In the genomic region with DNA sequence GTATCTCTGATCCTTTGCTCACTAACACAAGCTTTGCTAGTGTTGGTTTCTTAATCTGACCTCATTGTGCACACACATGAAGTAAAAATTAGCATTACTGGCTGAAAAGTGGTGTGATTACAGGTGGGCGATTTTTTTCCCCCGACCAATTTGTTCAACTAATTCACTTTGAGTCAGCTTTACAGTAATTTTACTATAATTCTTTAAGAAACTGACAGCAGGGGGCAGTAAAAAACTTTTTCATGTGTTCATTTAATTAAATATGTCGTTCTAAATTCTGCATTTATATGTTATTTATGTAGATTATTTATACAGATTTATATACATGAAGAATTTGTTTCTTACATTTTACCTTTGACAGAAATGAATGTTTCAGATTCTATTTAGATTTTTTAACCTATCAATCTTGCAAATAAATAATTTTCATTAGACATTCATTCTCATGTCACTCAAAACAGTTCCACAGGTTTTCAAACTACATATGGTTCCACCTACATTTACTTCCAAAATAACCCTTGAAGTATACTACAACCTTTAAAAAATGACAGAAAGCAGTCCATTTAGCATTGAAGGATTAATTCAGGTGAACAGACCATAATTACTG, we compare ENCODE assay signal across 8 cellular contexts. TPM values are rescaled to one million over a fixed set of nuclear protein-coding genes. Genes with fewer than 3 reads are reported as not detected.
DNase-seq lines count a peak whose midpoint lies in the region; ATAC-seq and TF ChIP-seq lines count a peak whose summit lies in the region.

No MANE protein-coding gene starts in this region.

- no peak overlapping the region for H3K27ac Mint-ChIP-seq in activated naive CD4-positive, alpha-beta T cell treated with anti-CD3 and anti-CD28 coated beads, Interleukin-2, amount 50 U/mL, for 24 hours
- no peak overlapping the region for H3K27ac Mint-ChIP-seq in activated naive CD4-positive, alpha-beta T cell treated with anti-CD3 and anti-CD28 coated beads for 36 hours
- H3K27ac Mint-ChIP-seq in type B pancreatic cell: no peak overlapping the region

- no peak overlapping the region for H3K27ac ChIP-seq in PC-9

- peaks cover 40% of the 10 kb centered on the region for H3K4me1 Mint-ChIP-seq in activated naive CD4-positive, alpha-beta T cell treated with anti-CD3 and anti-CD28 coated beads, Interleukin-2, amount 50 U/mL, for 24 hours
- H3K4me1 Mint-ChIP-seq in activated naive CD4-positive, alpha-beta T cell treated with anti-CD3 and anti-CD28 coated beads for 36 hours (ENCODE audit: low read depth): peaks cover 32% of the 10 kb centered on the region
- peaks cover 4% of the 10 kb centered on the region for H3K4me1 Mint-ChIP-seq in type B pancreatic cell (ENCODE audit: unreplicated experiment)

- CTCF ChIA-PET in activated naive CD4-positive, alpha-beta T cell treated with anti-CD3 and anti-CD28 coated beads for 36 hours (lab: Charles Lee): interaction anchor here (0.6 to 1.9 kb wide), 14 partner anchors 12 to 409 kb away, joined by 3 to 8 read pairs (median 4); no protein-coding TSS in a partner anchor
- CTCF ChIA-PET in PC-9 (lab: Charles Lee): interaction anchor here (0.7 to 1.0 kb wide), 2 partner anchors 27 to 80 kb away, joined by 3 to 4 read pairs; no protein-coding TSS in a partner anchor

- H3K9me3 ChIP-seq in PC-9 (ENCODE audit: insufficient read depth, low read depth): no peaks in the 10 kb centered on the region

- H3K36me3 ChIP-seq in PC-9 (ENCODE audit: low read depth): no peaks in the 10 kb centered on the region

- H3K79me2 ChIP-seq in PC-9 (ENCODE audit: low read depth): no peaks in the 10 kb centered on the region

- no peaks in the 10 kb centered on the region for H3K36me3 Mint-ChIP-seq in activated naive CD4-positive, alpha-beta T cell treated with anti-CD3 and anti-CD28 coated beads, Interleukin-2, amount 50 U/mL, for 24 hours
- no peaks in the 10 kb centered on the region for H3K36me3 Mint-ChIP-seq in activated naive CD4-positive, alpha-beta T cell treated with anti-CD3 and anti-CD28 coated beads for 36 hours (ENCODE audit: low read depth)
- no peaks in the 10 kb centered on the region for H3K36me3 Mint-ChIP-seq in type B pancreatic cell

- BruUV-seq in PC-9 (replicated peaks; lab: Mats Ljungman, UMichigan): no TSS peak

- no peak for DNase-seq in activated naive CD4-positive, alpha-beta T cell treated with anti-CD3 and anti-CD28 coated beads for 36 hours
- DNase-seq in PC-9 (peak in 1 of 2 experiments; percentile 43), fibroblast of the aortic adventitia (ENCODE audit: low read depth) (peak; percentile 70), type B pancreatic cell (ENCODE audit: extremely low spot score, unreplicated experiment) (no peak), ecto neural progenitor cell (ENCODE audit: low spot score) (no peak)

- H3K9me3 Mint-ChIP-seq in activated naive CD4-positive, alpha-beta T cell treated with anti-CD3 and anti-CD28 coated beads, Interleukin-2, amount 50 U/mL, for 24 hours: no peaks in the 10 kb centered on the region
- H3K9me3 Mint-ChIP-seq in activated naive CD4-positive, alpha-beta T cell treated with anti-CD3 and anti-CD28 coated beads for 36 hours: no peaks in the 10 kb centered on the region
- H3K9me3 Mint-ChIP-seq in type B pancreatic cell: peaks cover 11% of the 10 kb centered on the region

- intact Hi-C loops in activated naive CD4-positive, alpha-beta T cell treated with anti-CD3 and anti-CD28 coated beads for 36 hours (cut with micrococcal nuclease): loop anchor here (1.0 to 10.0 kb wide), 8 partner anchors 38 to 972 kb away; no protein-coding TSS in a partner anchor
- intact Hi-C loops in PC-9 (cut with micrococcal nuclease; ENCODE audit: unreplicated experiment): loop anchor here (5.0 to 10.0 kb wide), 2 partner anchors 300 to 408 kb away; no protein-coding TSS in a partner anchor

- H3K4me2 ChIP-seq in PC-9: peak overlapping the region; percentile 51; the same call in 1 of the 2 replicates

- TF ChIP-seq CTCF in PC-9 (conservative IDR thresholded peaks at IDR 0.05): peak; percentile 67
- peak; percentile 23 for TF ChIP-seq CTCF in fibroblast of the aortic adventitia (IDR thresholded peaks at IDR 0.05; ENCODE audit: insufficient read depth, low read length)
- TF ChIP-seq CTCF in type B pancreatic cell (conservative IDR thresholded peaks at IDR 0.05): peak; percentile 75

- no peaks in the 10 kb centered on the region for H3F3A ChIP-seq in PC-9 (ENCODE audit: insufficient read depth, low read depth)

- H3K9me2 ChIP-seq in PC-9 (ENCODE audit: insufficient read depth): no peaks in the 10 kb centered on the region

- H3K27me3 ChIP-seq in PC-9 (ENCODE audit: insufficient read depth, low read depth): no peaks in the 10 kb centered on the region

- no peaks in the 10 kb centered on the region for H3K27me3 Mint-ChIP-seq in activated naive CD4-positive, alpha-beta T cell treated with anti-CD3 and anti-CD28 coated beads, Interleukin-2, amount 50 U/mL, for 24 hours
- no peaks in the 10 kb centered on the region for H3K27me3 Mint-ChIP-seq in activated naive CD4-positive, alpha-beta T cell treated with anti-CD3 and anti-CD28 coated beads for 36 hours (ENCODE audit: low read depth)
- no peaks in the 10 kb centered on the region for H3K27me3 Mint-ChIP-seq in type B pancreatic cell

- H4K20me1 ChIP-seq in PC-9 (ENCODE audit: insufficient read depth): no peaks in the 10 kb centered on the region

- peak overlapping the region; percentile 28 for H3K4me3 Mint-ChIP-seq in activated naive CD4-positive, alpha-beta T cell treated with anti-CD3 and anti-CD28 coated beads, Interleukin-2, amount 50 U/mL, for 24 hours
- no peak overlapping the region for H3K4me3 Mint-ChIP-seq in activated naive CD4-positive, alpha-beta T cell treated with anti-CD3 and anti-CD28 coated beads for 36 hours
- H3K4me3 Mint-ChIP-seq in type B pancreatic cell: no peak overlapping the region

- no peak for ATAC-seq in GM18517 (IDR thresholded peaks at IDR 0.05; ENCODE audit: unreplicated experiment)
- no peak for ATAC-seq in HG02973 (IDR thresholded peaks at IDR 0.05; ENCODE audit: unreplicated experiment)

- H2AFZ ChIP-seq in PC-9: no peak overlapping the region

- no peaks in the 10 kb centered on the region for H3K4me1 ChIP-seq in PC-9 (replicated peaks; ENCODE audit: insufficient read depth)

- no peak overlapping the region for H3K4me3 ChIP-seq in PC-9
- no peak overlapping the region for H3K4me3 ChIP-seq in fibroblast of the aortic adventitia (ENCODE audit: low read depth, low read length)

- POLR2A ChIA-PET in PC-9 (lab: Charles Lee; ENCODE audit: unreplicated experiment): interaction anchor here (0.6 kb wide), 3 partner anchors 29 to 119 kb away, joined by 3 to 4 read pairs (median 3); no protein-coding TSS in a partner anchor

RNA-seq across cellular contexts. Expression of gene PALLD, which starts 17.5 kb away (rescaled TPM):
- 1 to 10 TPM; 7.3 to 7.8 TPM for total RNA-seq in activated naive CD4-positive, alpha-beta T cell treated with anti-CD3 and anti-CD28 coated beads for 36 hours
- total RNA-seq in PC-9 (2021): 139 and 156 TPM in 2 replicates
- total RNA-seq in fibroblast of the aortic adventitia (ENCODE audit: low replicate concordance): 15.5 and 52.1 TPM in 2 replicates
- 38.3 and 93.5 TPM in 2 replicates for total RNA-seq in type B pancreatic cell (ENCODE audit: low replicate concordance)

RNA-seq across cellular contexts. Expression of gene DDX60L, which starts 34.1 kb away (rescaled TPM):
- 1 to 10 TPM; 3.4 to 4.1 TPM for total RNA-seq in activated naive CD4-positive, alpha-beta T cell treated with anti-CD3 and anti-CD28 coated beads for 36 hours
- total RNA-seq in PC-9 (2021) (68.1 and 71.7 TPM in 2 replicates), fibroblast of the aortic adventitia (ENCODE audit: low replicate concordance) (25.0 and 51.8 TPM in 2 replicates), type B pancreatic cell (ENCODE audit: low replicate concordance) (5.3 and 12.1 TPM in 2 replicates)

Comparison
In these comparisons a context has a peak if more than half of its experiments do, and no peak if none do; other contexts are left out.
1. CTCF ChIP-seq: peak in every context shown above with its lines; median percentile 75 in type B pancreatic cell; 67 in PC-9; 23 in fibroblast of the aortic adventitia.